Comparison of ENCODE assay signal across 22 cellular contexts in genomic region chr3:65717676-65718346, GRCh38.
A peak's percentile ranks its signal among the peaks of the same experiment; 100 is the strongest.
DNase-seq lines count a peak whose midpoint lies in the region; ATAC-seq, FAIRE-seq and TF ChIP-seq lines count a peak whose summit lies in the region.
"Had no signal": no experiment of that assay in that cellular context is flagged by ENCODE, and none has a peak within 500 bp of the region (broad histone marks: within the 10 kb centered on the region; RNA-seq: fewer than 3 reads in every experiment).

No MANE protein-coding gene starts in this region.

- no peak overlapping the region for H4K8ac ChIP-seq in H1 (ENCODE audit: extremely low read depth, insufficient read depth, low read length)

- H3K23me2 ChIP-seq in H1 (ENCODE audit: low read depth, low read length), result no peaks in the 10 kb centered on the region

- RAD21 ChIA-PET in HCT116 (lab: Charles Lee; ENCODE audit: low non-redundant PET in 1 of 2, low total read pairs in 2 of 2, uncharacterized antibody in 2 of 2, unreplicated experiment in 2 of 2), result no interaction called here

- H3K27me3 ChIP-seq in HCT116 (ENCODE audit: insufficient read depth, low read length) (no peaks in the 10 kb centered on the region), H1 (replicated peaks in 1 of 4; ENCODE audit: control insufficient read depth in 3 of 4, extremely low read depth in 1 of 4, insufficient read depth in 3 of 4, low read length in 3 of 4) (no peaks in the 10 kb centered on the region)
- H3K27me3 ChIP-seq: BLaER1 had no signal

- H3K4me1 ChIP-seq in HCT116 (ENCODE audit: control insufficient read depth in 1 of 2, insufficient read depth in 2 of 2, low read length in 2 of 2) (no peaks in the 10 kb centered on the region), H1 (replicated peaks in 1 of 4; ENCODE audit: control insufficient read depth in 3 of 4, insufficient read depth in 4 of 4, low read length in 3 of 4) (peaks cover 3 to 27% (median 19%) of the 10 kb centered on the region in 4 experiments)
- H3K4me1 ChIP-seq: Caco-2 had no signal

- H3K9me2 ChIP-seq in HCT116 (ENCODE audit: insufficient read depth), result no peaks in the 10 kb centered on the region

- H3K14ac ChIP-seq in H1 (ENCODE audit: insufficient read length), result no peak overlapping the region

- no peak for TF ChIP-seq EP300 in H1 (IDR thresholded peaks at IDR 0.05; ENCODE audit: borderline replicate concordance in 1 of 2, low read depth in 2 of 2, low read length in 2 of 2)

- no TSS peak for BruUV-seq in HCT116 (replicated peaks; lab: Mats Ljungman, UMichigan)

- no peak overlapping the region for H3K4me2 ChIP-seq in HCT116 (ENCODE audit: low read length)
- no peak overlapping the region for H3K4me2 ChIP-seq in H1 (ENCODE audit: insufficient read depth in 1 of 2, low read depth in 2 of 2, low read length in 2 of 2)
- H3K4me2 ChIP-seq: BLaER1 had no signal

- H2BK5ac ChIP-seq in H1 (ENCODE audit: low read depth, low read length), result no peak overlapping the region

- no peak overlapping the region for H3K18ac ChIP-seq in H1 (ENCODE audit: extremely low read depth, low read length)

- no peak for TF ChIP-seq POLR2A in GM12892 (IDR thresholded peaks at IDR 0.05; ENCODE audit: low read depth, low read length)
- TF ChIP-seq POLR2A in HCT116 (IDR thresholded peaks at IDR 0.05; ENCODE audit: borderline replicate concordance, extremely low read depth, insufficient read depth, insufficient read length), result no peak
- no peak for TF ChIP-seq POLR2A in H1 (IDR thresholded peaks at IDR 0.05; ENCODE audit: control extremely low read depth in 1 of 2, low read depth in 2 of 2, low read length in 2 of 2)

- H3K36me3 ChIP-seq in HCT116 (ENCODE audit: control insufficient read depth in 1 of 2, insufficient read depth in 2 of 2, low read length in 2 of 2) (no peaks in the 10 kb centered on the region), H1 (ENCODE audit: control insufficient read depth in 2 of 4, insufficient read depth in 4 of 4, low read length in 3 of 4) (no peaks in the 10 kb centered on the region)
- H3K36me3 ChIP-seq: BLaER1 had no signal

- no peaks in the 10 kb centered on the region; the same call in 1 of the 2 replicates for H3K79me1 ChIP-seq in H1 (ENCODE audit: low read depth, low read length)

- H2AFZ ChIP-seq in HCT116 (ENCODE audit: low read depth, low read length, poor library complexity, severe bottlenecking) (no peak overlapping the region), H1 (ENCODE audit: low read length) (no peak overlapping the region)

- no peak overlapping the region for H3K56ac ChIP-seq in H1 (replicated peaks; ENCODE audit: insufficient read length, low read depth, low read length)

- intact Hi-C loops in HCT116 (cut with micrococcal nuclease), result no loop called here

- H2BK15ac ChIP-seq in H1 (ENCODE audit: low read length), result no peak overlapping the region

- H2BK20ac ChIP-seq in H1 (ENCODE audit: low read length), result no peak overlapping the region

- H3K4me3 ChIP-seq in HCT116 (replicated peaks in 1 of 2; ENCODE audit: low read depth in 1 of 2, low read length in 2 of 2), result no peak overlapping the region
- H3K4me3 ChIP-seq in H1 (ENCODE audit: extremely low read depth in 1 of 4, insufficient read depth in 2 of 4, low read depth in 3 of 4, low read length in 4 of 4), result no peak overlapping the region
- H3K4me3 ChIP-seq: BLaER1, GM12878 had no signal

- no peaks in the 10 kb centered on the region for H3K79me2 ChIP-seq in HCT116 (ENCODE audit: insufficient read depth, low read length)
- H3K79me2 ChIP-seq in H1 (ENCODE audit: control insufficient read depth in 1 of 2, insufficient read depth in 2 of 2, low read length in 2 of 2), result no peaks in the 10 kb centered on the region; a peak in 1 of 4 replicates

- in situ Hi-C loops in SK-MEL-5 (cut with HindIII; ENCODE audit: low pct_unique_long_range_greater_than_20kb, low sequenced_read_pairs), result no loop called here

- no peak overlapping the region for H2BK12ac ChIP-seq in H1 (ENCODE audit: low read depth, low read length)

- no peak overlapping the region for H3K9ac ChIP-seq in HCT116 (ENCODE audit: low read length)
- no peak overlapping the region; a peak in 1 of 7 replicates for H3K9ac ChIP-seq in H1 (replicated peaks in 1 of 4; ENCODE audit: extremely low read depth in 1 of 4, low read depth in 3 of 4, low read length in 3 of 4)
- H3K9ac ChIP-seq: BLaER1 had no signal

- DNase-seq in GM12892 (ENCODE audit: insufficient read length), result no peak
- DNase-seq in HCT116 (ENCODE audit: low read depth, low spot score), result no peak
- peak; percentile 6 for DNase-seq in SK-MEL-5 (ENCODE audit: low read depth, low spot score)
- no peak for DNase-seq in H1 (ENCODE audit: low read depth in 1 of 2, low spot score in 2 of 2)
- no peak for DNase-seq in activated naive CD4-positive, alpha-beta T cell (lab: John Stamatoyannopoulos, UW)
- DNase-seq: Caco-2; CD4-positive, CD25-positive, alpha-beta regulatory T cell; CD8-positive, alpha-beta T cell; DMS153; DND-41; GDM1; GOT3; H7; HCEC 1CT; HFFc6 had no signal

- 90% methylated on average over 4 of the region's 4 CpGs; no CpG with 5 or more reads in 1 of the 2 experiments for WGBS in H1 (ENCODE audit: extremely low coverage in 1 of 2, insufficient coverage in 1 of 2, insufficient read length in 1 of 2, insufficient replicate concordance in 2 of 2, low coverage in 1 of 2, low lambda C conversion rate in 2 of 2, missing lambda C conversion rate in 1 of 2), 2 experiments

- FAIRE-seq in GM12892 (lab: Jason Lieb, UNC), result peak; percentile 17
- no peak for FAIRE-seq in H1 (lab: Jason Lieb, UNC)
- FAIRE-seq: GM12878, GM18507 had no signal

- TF ChIP-seq CTCF in HCT116 (IDR thresholded peaks at IDR 0.05 in 2 of 3, conservative IDR thresholded peaks at IDR 0.05 in 1 of 3; ENCODE audit: borderline replicate concordance in 1 of 3, insufficient read depth in 1 of 3, low read depth in 2 of 3, low read length in 2 of 3) (no peak), H1 (IDR thresholded peaks at IDR 0.05; ENCODE audit: control extremely low read depth in 1 of 3, insufficient read depth in 1 of 3, low read depth in 1 of 3, low read length in 3 of 3) (no peak)

- ATAC-seq in HCT116 (0 out of 2 replicates have a peak, but pooled peaks have one; percentile 42), HG02588 (IDR thresholded peaks at IDR 0.05; ENCODE audit: unreplicated experiment) (no peak), HG03045 (IDR thresholded peaks at IDR 0.05; ENCODE audit: unreplicated experiment) (no peak), HG02852 (IDR thresholded peaks at IDR 0.05; ENCODE audit: unreplicated experiment) (no peak)
- ATAC-seq: CD8-positive, alpha-beta T cell; GM12878 had no signal

- TF ChIP-seq RAD21 in HCT116 (IDR thresholded peaks at IDR 0.05; ENCODE audit: low read depth) (no peak), H1 (IDR thresholded peaks at IDR 0.05 in 1 of 2, conservative IDR thresholded peaks at IDR 0.05 in 1 of 2; ENCODE audit: low read depth in 2 of 2, low read length in 2 of 2) (no peak)

- no peak overlapping the region for H4K5ac ChIP-seq in H1 (ENCODE audit: insufficient read length, low read depth, low read length)

- no peak overlapping the region for H3K4ac ChIP-seq in H1 (replicated peaks; ENCODE audit: insufficient read length, low read depth, low read length)

- H2BK120ac ChIP-seq in H1 (replicated peaks; ENCODE audit: low read depth, low read length), result no peak overlapping the region

- H4K20me1 ChIP-seq in HCT116 (ENCODE audit: insufficient read depth), result no peaks in the 10 kb centered on the region
- H4K20me1 ChIP-seq in H1 (replicated peaks in 1 of 2; ENCODE audit: control insufficient read depth in 1 of 2, insufficient read depth in 2 of 2, low read length in 2 of 2), result no peaks in the 10 kb centered on the region
- H4K20me1 ChIP-seq: BLaER1 had no signal

- no peak overlapping the region for H4K91ac ChIP-seq in H1 (replicated peaks; ENCODE audit: insufficient read length, low read length)

- POLR2A ChIA-PET in HCT116 (lab: Charles Lee) (no interaction called here), H1 (lab: Charles Lee; ENCODE audit: partially characterized antibody) (no interaction called here)

- CTCF ChIA-PET in HCT116 (lab: Charles Lee) (no interaction called here), H1 (lab: Charles Lee; ENCODE audit: partially characterized antibody) (interaction anchor here (0.6 to 1.5 kb wide), 5 partner anchors 10 to 521 kb away, joined by 3 to 5 read pairs (median 3); no protein-coding TSS in a partner anchor)

- no peaks in the 10 kb centered on the region for H3K9me3 ChIP-seq in HCT116 (ENCODE audit: control insufficient read depth in 1 of 2, insufficient read depth in 1 of 2, low read depth in 1 of 2, low read length in 2 of 2)
- no peaks in the 10 kb centered on the region for H3K9me3 ChIP-seq in H1 (ENCODE audit: insufficient read depth in 2 of 2, low read depth in 1 of 2, low read length in 1 of 2)
- H3K9me3 ChIP-seq: Caco-2 had no signal

- H3K27ac ChIP-seq in HCT116 (ENCODE audit: low read depth, low read length) (no peak overlapping the region), H1 (ENCODE audit: low read depth, low read length) (no peak overlapping the region)
- H3K27ac ChIP-seq: BLaER1, C4-2B had no signal

- no peak overlapping the region for H2AK5ac ChIP-seq in H1 (ENCODE audit: low read depth, low read length)

- no peak overlapping the region for H3K23ac ChIP-seq in H1 (ENCODE audit: insufficient read length)

TF ChIP-seq in HCT116, 20 proteins besides CTCF, POLR2A, EP300 and RAD21 (continues in another document):
- TF ChIP-seq YY1 (IDR thresholded peaks at IDR 0.05; ENCODE audit: extremely low read depth, insufficient replicate concordance, low read depth, low read length), result no peak

TF ChIP-seq in H1, 55 proteins besides CTCF, POLR2A, EP300 and RAD21:
- no peak for TF ChIP-seq CTBP2 (IDR thresholded peaks at IDR 0.05; ENCODE audit: borderline replicate concordance, insufficient read depth, insufficient read length, low read length)
- TF ChIP-seq FOSL1 (IDR thresholded peaks at IDR 0.05; ENCODE audit: insufficient read depth, low read depth, low read length), result no peak
- no peak for TF ChIP-seq KDM4A (IDR thresholded peaks at IDR 0.05; ENCODE audit: low read depth, low read length, severe bottlenecking)
- peak; percentile 69 for TF ChIP-seq MAFK (IDR thresholded peaks at IDR 0.05; ENCODE audit: low read depth, low read length)
TF ChIP-seq in H1: peak in this region for 1.
